Comparison of ENCODE assay signal across 34 cellular contexts in genomic region chr7:85931919-85932318, GRCh38.
"Had no signal": no experiment of that assay in that cellular context is flagged by ENCODE, and none has a peak within 500 bp of the region (broad histone marks: within the 10 kb centered on the region; RNA-seq: fewer than 3 reads in every experiment).

No MANE protein-coding gene starts in this region.

- H3K4me3 ChIP-seq: MG63 had no signal

- DNase-seq: Karpas-422, Kasumi-1, MG63, MM.1S, MV-4-11, NCI-H1048, NCI-H1092, NCI-H1092 treated with DMSO at 0.1 percent for 48 hours, NCI-H1105, NCI-H1105 treated with DMSO at 0.1 percent for 48 hours, NCI-H1417, NCI-H1417 treated with DMSO at 0.1 percent for 48 hours, NCI-H1436, NCI-H1436 treated with DMSO at 0.1 percent for 48 hours, NCI-H146, NCI-H1694, NCI-H1694 treated with DMSO at 0.1 percent for 48 hours, NCI-H187, NCI-H187 treated with DMSO at 0.1 percent for 48 hours, NCI-H1930, NCI-H2029, NCI-H2029 treated with DMSO at 0.1 percent for 48 hours, NCI-H2081, NCI-H2081 treated with DMSO at 0.1 percent for 48 hours, NCI-H2107, NCI-H2171, NCI-H2171 treated with DMSO at 0.1 percent for 48 hours, NCI-H2227 treated with DMSO at 0.1 percent for 48 hours, NCI-H226, NCI-H345, NCI-H446, NCI-H446 treated with DMSO at 0.1 percent for 48 hours, NCI-H510A, NCI-H510A treated with DMSO at 0.1 percent for 48 hours had no signal

- H3K9me3 ChIP-seq: MG63 had no signal

- H3K27me3 ChIP-seq: MG63 had no signal

- H3K36me3 ChIP-seq: MG63 had no signal
